In the genomic region with DNA sequence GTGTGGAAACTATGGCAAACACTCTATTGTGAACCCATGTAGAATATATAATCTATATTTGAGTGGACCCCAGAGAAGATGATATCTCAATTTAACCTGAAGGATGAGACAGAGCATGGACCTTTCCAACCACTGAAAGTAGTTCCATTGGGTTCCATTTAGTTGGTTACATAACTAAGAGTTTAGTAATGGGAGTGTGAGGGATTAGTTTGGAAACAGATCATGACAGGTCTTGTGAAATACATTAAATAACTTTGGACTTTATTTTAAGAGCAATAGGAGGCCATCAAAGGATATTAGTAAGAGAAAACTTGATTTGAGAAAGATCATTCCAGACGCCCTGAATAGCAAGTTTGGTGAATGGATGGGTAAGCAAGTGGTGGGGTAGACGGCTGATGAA, we compare ENCODE assay signal across 23 cellular contexts.
"Had no signal": no experiment of that assay in that cellular context is flagged by ENCODE, and none has a peak within 500 bp of the region (broad histone marks: within the 10 kb centered on the region; RNA-seq: fewer than 3 reads in every experiment).

No MANE protein-coding gene starts in this region.

- H3K4me1 ChIP-seq: foreskin keratinocyte, lower lobe of right lung, pancreas, right lobe of liver, suprapubic skin, transverse colon, upper lobe of right lung, uterus had no signal

- H3K27ac ChIP-seq: dorsolateral prefrontal cortex, foreskin keratinocyte, heart right ventricle, lower lobe of right lung, pancreas, right lobe of liver, suprapubic skin, transverse colon, upper lobe of right lung, uterus had no signal

- ATAC-seq: foreskin keratinocyte; heart right ventricle; left ventricle myocardium superior; lower lobe of right lung; natural killer cell; pancreas; right lobe of liver; stimulated activated naive B cell treated with anti-CD40 and anti-IgM and Interleukin-4, amounts not matched to agents 10 μg/mL and 1 μg/mL and 100 μg/mL, for 72 hours; upper lobe of right lung had no signal

- H3K9me3 ChIP-seq: lower lobe of right lung, pancreas, right lobe of liver, transverse colon, upper lobe of right lung, uterus had no signal

- DNase-seq: dorsolateral prefrontal cortex; effector CD4-positive, alpha-beta T cell; glutamatergic neuron; heart right ventricle; hippocampal formation; islet precursor cell; kidney glomerular epithelial cell; left ventricle myocardium superior; lower lobe of right lung; natural killer cell; occipital lobe; pancreas; retina; right lobe of liver; small intestine; stimulated activated CD4-positive, alpha-beta T cell treated with anti-CD3 and anti-CD28 coated beads, Interleukin-15, amount 100 ng/mL, for 24 hours; stimulated activated CD4-positive, alpha-beta T cell treated with anti-CD3 and anti-CD28 coated beads, Interleukin-2, amount 100 ng/mL, for 48 hours; stimulated activated naive B cell treated with anti-CD40 and anti-IgM and Interleukin-4, amounts not matched to agents 10 μg/mL and 1 μg/mL and 100 μg/mL, for 72 hours; transverse colon; upper lobe of right lung; uterus had no signal

- H3K27me3 ChIP-seq: dorsolateral prefrontal cortex, foreskin keratinocyte, heart right ventricle, pancreas, right lobe of liver, transverse colon, upper lobe of right lung, uterus had no signal

- H3K36me3 ChIP-seq: heart right ventricle, lower lobe of right lung, pancreas, right lobe of liver, suprapubic skin, transverse colon, upper lobe of right lung, uterus had no signal

- H3K4me3 ChIP-seq: dorsolateral prefrontal cortex, heart right ventricle, lower lobe of right lung, pancreas, right lobe of liver, suprapubic skin, transverse colon, upper lobe of right lung, uterus had no signal
